Comparison of ENCODE assay signal across 1 cellular context in the genomic region with DNA sequence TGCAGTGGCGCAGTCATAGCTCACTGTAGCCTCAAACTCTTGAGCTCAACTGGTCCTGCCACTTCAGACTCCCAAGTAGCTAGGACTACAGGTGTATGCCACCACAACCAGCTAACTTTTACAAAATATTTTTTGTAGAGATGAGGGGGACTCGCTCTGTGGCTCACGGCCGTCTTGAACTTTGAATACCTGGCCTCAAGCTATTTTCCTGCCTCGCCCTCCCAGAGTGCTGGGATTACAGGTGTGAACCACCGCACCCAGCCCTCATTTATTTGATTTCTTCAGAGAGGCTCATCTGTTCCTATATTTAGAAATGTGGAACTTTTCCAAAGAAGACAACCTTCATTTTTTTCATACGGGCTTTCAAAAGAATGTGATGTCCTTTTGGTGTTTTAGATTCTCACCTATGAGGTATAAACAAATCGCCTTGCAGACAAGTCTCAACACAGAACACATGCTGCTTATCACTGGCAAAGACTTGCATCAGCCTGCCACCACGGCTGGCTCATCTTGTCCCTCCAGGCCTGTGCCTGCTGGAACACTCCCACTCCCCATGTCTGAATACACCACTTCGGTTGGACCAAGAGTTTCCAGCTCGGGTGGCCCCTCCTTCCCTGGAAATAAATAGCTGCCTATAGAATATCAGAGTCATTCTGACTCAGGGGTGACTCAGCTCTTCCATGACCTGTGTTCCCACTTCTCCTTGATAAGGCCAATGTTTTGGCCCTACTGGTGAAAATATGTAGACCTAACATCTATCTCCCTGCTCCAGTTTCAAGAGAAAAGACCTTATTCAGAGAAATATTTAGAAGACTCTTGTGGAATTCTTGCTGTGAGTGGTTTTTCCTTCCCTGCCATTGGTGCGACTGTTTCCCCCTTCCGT.
TF ChIP-seq lines count a peak whose summit lies in the region.

No MANE protein-coding gene starts in this region.

TF ChIP-seq in K562, 482 proteins besides CTCF, POLR2A, EP300 and RAD21 (continued from another document and continues in another):
- TF ChIP-seq, protein P1, sequence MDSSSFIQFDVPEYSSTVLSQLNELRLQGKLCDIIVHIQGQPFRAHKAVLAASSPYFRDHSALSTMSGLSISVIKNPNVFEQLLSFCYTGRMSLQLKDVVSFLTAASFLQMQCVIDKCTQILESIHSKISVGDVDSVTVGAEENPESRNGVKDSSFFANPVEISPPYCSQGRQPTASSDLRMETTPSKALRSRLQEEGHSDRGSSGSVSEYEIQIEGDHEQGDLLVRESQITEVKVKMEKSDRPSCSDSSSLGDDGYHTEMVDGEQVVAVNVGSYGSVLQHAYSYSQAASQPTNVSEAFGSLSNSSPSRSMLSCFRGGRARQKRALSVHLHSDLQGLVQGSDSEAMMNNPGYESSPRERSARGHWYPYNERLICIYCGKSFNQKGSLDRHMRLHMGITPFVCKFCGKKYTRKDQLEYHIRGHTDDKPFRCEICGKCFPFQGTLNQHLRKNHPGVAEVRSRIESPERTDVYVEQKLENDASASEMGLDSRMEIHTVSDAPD (CRISPR knock-in tag; IDR thresholded peaks at IDR 0.05): peak; percentile 55; the same call in 1 of the 2 replicates
- TF ChIP-seq, protein P2, sequence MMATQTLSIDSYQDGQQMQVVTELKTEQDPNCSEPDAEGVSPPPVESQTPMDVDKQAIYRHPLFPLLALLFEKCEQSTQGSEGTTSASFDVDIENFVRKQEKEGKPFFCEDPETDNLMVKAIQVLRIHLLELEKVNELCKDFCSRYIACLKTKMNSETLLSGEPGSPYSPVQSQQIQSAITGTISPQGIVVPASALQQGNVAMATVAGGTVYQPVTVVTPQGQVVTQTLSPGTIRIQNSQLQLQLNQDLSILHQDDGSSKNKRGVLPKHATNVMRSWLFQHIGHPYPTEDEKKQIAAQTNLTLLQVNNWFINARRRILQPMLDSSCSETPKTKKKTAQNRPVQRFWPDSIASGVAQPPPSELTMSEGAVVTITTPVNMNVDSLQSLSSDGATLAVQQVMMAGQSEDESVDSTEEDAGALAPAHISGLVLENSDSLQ (IDR thresholded peaks at IDR 0.05): no peak
- TF ChIP-seq MAFF (IDR thresholded peaks at IDR 0.05; ENCODE audit: low read length) (peak; percentile 99), CC2D1A (IDR thresholded peaks at IDR 0.05) (no peak), XRCC3 (IDR thresholded peaks at IDR 0.05) (no peak), NFE2L1 (tag; IDR thresholded peaks at IDR 0.05; ENCODE audit: borderline replicate concordance, low read depth) (peak; percentile 98), ZNF263 (CRISPR knock-in tag; IDR thresholded peaks at IDR 0.05; ENCODE audit: borderline replicate concordance) (no peak), SMAD2 (IDR thresholded peaks at IDR 0.05; ENCODE audit: low read depth, low read length) (no peak), ZKSCAN1 (IDR thresholded peaks at IDR 0.05; ENCODE audit: low read depth, low read length) (no peak; the same call in none of the 2 replicates), NUFIP1 (IDR thresholded peaks at IDR 0.05; ENCODE audit: partially characterized antibody) (no peak), HNRNPUL1 (IDR thresholded peaks at IDR 0.05; ENCODE audit: low read length) (no peak), RFX5 (IDR thresholded peaks at IDR 0.05; ENCODE audit: low read depth, low read length) (no peak), ZSCAN32 (CRISPR knock-in tag; IDR thresholded peaks at IDR 0.05) (peak; percentile 89), CBFA2T3 (IDR thresholded peaks at IDR 0.05) (no peak), ZNF121 (CRISPR knock-in tag; conservative IDR thresholded peaks at IDR 0.05) (no peak), ZC3H4 (CRISPR knock-in tag; IDR thresholded peaks at IDR 0.05; ENCODE audit: borderline replicate concordance) (no peak), RFX1 (IDR thresholded peaks at IDR 0.05) (no peak), RCOR1 (IDR thresholded peaks at IDR 0.05; ENCODE audit: borderline replicate concordance in 1 of 2, low read depth in 2 of 2, low read length in 2 of 2) (peak; percentile 24 to 78; a peak in 3 of 4 replicates), ARHGAP35 (IDR thresholded peaks at IDR 0.05; ENCODE audit: partially characterized antibody) (no peak), SRSF9 (IDR thresholded peaks at IDR 0.05; ENCODE audit: borderline replicate concordance, low read depth, low read length) (no peak), ETV1 (tag; conservative IDR thresholded peaks at IDR 0.05; ENCODE audit: low read depth) (peak; percentile 59; the same call in 1 of the 2 replicates), THRAP3 (IDR thresholded peaks at IDR 0.05; ENCODE audit: borderline replicate concordance) (no peak), ESRRA (IDR thresholded peaks at IDR 0.05; ENCODE audit: borderline replicate concordance, low read depth) (no peak), CBX1 (IDR thresholded peaks at IDR 0.05; ENCODE audit: low read depth) (no peak), CCAR2 (IDR thresholded peaks at IDR 0.05; ENCODE audit: low read depth, low read length) (no peak), BMI1 (IDR thresholded peaks at IDR 0.05; ENCODE audit: low read length) (no peak), HLTF (IDR thresholded peaks at IDR 0.05) (no peak), ZNF589 (CRISPR knock-in tag; IDR thresholded peaks at IDR 0.05; ENCODE audit: low read depth) (no peak), TEAD2 (tag; IDR thresholded peaks at IDR 0.05) (peak; percentile 64; the same call in 1 of the 2 replicates), FOXJ2 (tag; IDR thresholded peaks at IDR 0.05) (peak; percentile 98), MBD2 (IDR thresholded peaks at IDR 0.05; ENCODE audit: borderline replicate concordance, low read depth) (no peak), SP1 (CRISPR knock-in tag; IDR thresholded peaks at IDR 0.05) (peak; percentile 69), MEF2D (tag; conservative IDR thresholded peaks at IDR 0.05; ENCODE audit: low read depth) (peak; percentile 93)
- TF ChIP-seq, protein P3, sequence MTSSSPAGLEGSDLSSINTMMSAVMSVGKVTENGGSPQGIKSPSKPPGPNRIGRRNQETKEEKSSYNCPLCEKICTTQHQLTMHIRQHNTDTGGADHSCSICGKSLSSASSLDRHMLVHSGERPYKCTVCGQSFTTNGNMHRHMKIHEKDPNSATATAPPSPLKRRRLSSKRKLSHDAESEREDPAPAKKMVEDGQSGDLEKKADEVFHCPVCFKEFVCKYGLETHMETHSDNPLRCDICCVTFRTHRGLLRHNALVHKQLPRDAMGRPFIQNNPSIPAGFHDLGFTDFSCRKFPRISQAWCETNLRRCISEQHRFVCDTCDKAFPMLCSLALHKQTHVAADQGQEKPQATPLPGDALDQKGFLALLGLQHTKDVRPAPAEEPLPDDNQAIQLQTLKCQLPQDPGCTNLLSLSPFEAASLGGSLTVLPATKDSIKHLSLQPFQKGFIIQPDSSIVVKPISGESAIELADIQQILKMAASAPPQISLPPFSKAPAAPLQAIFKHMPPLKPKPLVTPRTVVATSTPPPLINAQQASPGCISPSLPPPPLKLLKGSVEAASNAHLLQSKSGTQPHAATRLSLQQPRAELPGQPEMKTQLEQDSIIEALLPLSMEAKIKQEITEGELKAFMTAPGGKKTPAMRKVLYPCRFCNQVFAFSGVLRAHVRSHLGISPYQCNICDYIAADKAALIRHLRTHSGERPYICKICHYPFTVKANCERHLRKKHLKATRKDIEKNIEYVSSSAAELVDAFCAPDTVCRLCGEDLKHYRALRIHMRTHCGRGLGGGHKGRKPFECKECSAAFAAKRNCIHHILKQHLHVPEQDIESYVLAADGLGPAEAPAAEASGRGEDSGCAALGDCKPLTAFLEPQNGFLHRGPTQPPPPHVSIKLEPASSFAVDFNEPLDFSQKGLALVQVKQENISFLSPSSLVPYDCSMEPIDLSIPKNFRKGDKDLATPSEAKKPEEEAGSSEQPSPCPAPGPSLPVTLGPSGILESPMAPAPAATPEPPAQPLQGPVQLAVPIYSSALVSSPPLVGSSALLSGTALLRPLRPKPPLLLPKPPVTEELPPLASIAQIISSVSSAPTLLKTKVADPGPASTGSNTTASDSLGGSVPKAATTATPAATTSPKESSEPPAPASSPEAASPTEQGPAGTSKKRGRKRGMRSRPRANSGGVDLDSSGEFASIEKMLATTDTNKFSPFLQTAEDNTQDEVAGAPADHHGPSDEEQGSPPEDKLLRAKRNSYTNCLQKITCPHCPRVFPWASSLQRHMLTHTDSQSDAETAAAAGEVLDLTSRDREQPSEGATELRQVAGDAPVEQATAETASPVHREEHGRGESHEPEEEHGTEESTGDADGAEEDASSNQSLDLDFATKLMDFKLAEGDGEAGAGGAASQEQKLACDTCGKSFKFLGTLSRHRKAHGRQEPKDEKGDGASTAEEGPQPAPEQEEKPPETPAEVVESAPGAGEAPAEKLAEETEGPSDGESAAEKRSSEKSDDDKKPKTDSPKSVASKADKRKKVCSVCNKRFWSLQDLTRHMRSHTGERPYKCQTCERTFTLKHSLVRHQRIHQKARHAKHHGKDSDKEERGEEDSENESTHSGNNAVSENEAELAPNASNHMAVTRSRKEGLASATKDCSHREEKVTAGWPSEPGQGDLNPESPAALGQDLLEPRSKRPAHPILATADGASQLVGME (CRISPR knock-in tag; IDR thresholded peaks at IDR 0.05): 0 out of 2 replicates have a peak, but pooled peaks have one; percentile 47
- TF ChIP-seq, protein P4, sequence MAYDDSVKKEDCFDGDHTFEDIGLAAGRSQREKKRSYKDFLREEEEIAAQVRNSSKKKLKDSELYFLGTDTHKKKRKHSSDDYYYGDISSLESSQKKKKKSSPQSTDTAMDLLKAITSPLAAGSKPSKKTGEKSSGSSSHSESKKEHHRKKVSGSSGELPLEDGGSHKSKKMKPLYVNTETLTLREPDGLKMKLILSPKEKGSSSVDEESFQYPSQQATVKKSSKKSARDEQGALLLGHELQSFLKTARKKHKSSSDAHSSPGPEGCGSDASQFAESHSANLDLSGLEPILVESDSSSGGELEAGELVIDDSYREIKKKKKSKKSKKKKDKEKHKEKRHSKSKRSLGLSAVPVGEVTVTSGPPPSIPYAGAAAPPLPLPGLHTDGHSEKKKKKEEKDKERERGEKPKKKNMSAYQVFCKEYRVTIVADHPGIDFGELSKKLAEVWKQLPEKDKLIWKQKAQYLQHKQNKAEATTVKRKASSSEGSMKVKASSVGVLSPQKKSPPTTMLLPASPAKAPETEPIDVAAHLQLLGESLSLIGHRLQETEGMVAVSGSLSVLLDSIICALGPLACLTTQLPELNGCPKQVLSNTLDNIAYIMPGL (CRISPR knock-in tag; IDR thresholded peaks at IDR 0.05): no peak
- TF ChIP-seq, protein P5, sequence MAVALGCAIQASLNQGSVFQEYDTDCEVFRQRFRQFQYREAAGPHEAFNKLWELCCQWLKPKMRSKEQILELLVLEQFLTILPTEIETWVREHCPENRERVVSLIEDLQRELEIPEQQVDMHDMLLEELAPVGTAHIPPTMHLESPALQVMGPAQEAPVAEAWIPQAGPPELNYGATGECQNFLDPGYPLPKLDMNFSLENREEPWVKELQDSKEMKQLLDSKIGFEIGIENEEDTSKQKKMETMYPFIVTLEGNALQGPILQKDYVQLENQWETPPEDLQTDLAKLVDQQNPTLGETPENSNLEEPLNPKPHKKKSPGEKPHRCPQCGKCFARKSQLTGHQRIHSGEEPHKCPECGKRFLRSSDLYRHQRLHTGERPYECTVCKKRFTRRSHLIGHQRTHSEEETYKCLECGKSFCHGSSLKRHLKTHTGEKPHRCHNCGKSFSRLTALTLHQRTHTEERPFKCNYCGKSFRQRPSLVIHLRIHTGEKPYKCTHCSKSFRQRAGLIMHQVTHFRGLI (CRISPR knock-in tag; IDR thresholded peaks at IDR 0.05): peak; percentile 82
- TF ChIP-seq, protein P6, sequence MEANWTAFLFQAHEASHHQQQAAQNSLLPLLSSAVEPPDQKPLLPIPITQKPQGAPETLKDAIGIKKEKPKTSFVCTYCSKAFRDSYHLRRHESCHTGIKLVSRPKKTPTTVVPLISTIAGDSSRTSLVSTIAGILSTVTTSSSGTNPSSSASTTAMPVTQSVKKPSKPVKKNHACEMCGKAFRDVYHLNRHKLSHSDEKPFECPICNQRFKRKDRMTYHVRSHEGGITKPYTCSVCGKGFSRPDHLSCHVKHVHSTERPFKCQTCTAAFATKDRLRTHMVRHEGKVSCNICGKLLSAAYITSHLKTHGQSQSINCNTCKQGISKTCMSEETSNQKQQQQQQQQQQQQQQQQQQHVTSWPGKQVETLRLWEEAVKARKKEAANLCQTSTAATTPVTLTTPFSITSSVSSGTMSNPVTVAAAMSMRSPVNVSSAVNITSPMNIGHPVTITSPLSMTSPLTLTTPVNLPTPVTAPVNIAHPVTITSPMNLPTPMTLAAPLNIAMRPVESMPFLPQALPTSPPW (CRISPR knock-in tag; IDR thresholded peaks at IDR 0.05): no peak
- TF ChIP-seq, protein P7, sequence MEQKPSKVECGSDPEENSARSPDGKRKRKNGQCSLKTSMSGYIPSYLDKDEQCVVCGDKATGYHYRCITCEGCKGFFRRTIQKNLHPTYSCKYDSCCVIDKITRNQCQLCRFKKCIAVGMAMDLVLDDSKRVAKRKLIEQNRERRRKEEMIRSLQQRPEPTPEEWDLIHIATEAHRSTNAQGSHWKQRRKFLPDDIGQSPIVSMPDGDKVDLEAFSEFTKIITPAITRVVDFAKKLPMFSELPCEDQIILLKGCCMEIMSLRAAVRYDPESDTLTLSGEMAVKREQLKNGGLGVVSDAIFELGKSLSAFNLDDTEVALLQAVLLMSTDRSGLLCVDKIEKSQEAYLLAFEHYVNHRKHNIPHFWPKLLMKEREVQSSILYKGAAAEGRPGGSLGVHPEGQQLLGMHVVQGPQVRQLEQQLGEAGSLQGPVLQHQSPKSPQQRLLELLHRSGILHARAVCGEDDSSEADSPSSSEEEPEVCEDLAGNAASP (IDR thresholded peaks at IDR 0.05): no peak
- TF ChIP-seq, protein P8, sequence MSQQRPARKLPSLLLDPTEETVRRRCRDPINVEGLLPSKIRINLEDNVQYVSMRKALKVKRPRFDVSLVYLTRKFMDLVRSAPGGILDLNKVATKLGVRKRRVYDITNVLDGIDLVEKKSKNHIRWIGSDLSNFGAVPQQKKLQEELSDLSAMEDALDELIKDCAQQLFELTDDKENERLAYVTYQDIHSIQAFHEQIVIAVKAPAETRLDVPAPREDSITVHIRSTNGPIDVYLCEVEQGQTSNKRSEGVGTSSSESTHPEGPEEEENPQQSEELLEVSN (IDR thresholded peaks at IDR 0.05; ENCODE audit: borderline replicate concordance in 1 of 2, extremely low read depth in 1 of 2, insufficient read depth in 1 of 2, insufficient read length in 1 of 2, low read depth in 1 of 2, low read length in 1 of 2, poor library complexity in 1 of 2, severe bottlenecking in 1 of 2): peak; percentile 68 to 83
- TF ChIP-seq, protein P9, sequence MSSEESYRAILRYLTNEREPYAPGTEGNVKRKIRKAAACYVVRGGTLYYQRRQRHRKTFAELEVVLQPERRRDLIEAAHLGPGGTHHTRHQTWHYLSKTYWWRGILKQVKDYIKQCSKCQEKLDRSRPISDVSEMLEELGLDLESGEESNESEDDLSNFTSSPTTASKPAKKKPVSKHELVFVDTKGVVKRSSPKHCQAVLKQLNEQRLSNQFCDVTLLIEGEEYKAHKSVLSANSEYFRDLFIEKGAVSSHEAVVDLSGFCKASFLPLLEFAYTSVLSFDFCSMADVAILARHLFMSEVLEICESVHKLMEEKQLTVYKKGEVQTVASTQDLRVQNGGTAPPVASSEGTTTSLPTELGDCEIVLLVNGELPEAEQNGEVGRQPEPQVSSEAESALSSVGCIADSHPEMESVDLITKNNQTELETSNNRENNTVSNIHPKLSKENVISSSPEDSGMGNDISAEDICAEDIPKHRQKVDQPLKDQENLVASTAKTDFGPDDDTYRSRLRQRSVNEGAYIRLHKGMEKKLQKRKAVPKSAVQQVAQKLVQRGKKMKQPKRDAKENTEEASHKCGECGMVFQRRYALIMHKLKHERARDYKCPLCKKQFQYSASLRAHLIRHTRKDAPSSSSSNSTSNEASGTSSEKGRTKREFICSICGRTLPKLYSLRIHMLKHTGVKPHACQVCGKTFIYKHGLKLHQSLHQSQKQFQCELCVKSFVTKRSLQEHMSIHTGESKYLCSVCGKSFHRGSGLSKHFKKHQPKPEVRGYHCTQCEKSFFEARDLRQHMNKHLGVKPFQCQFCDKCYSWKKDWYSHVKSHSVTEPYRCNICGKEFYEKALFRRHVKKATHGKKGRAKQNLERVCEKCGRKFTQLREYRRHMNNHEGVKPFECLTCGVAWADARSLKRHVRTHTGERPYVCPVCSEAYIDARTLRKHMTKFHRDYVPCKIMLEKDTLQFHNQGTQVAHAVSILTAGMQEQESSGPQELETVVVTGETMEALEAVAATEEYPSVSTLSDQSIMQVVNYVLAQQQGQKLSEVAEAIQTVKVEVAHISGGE (CRISPR knock-in tag; IDR thresholded peaks at IDR 0.05): no peak
